Comparison of ENCODE assay signal across 21 cellular contexts in genomic region chr7:50492770-50493519, GRCh38. TPM values are rescaled to one million over a fixed set of nuclear protein-coding genes. Genes with fewer than 3 reads are reported as not detected.
DNase-seq lines count a peak whose midpoint lies in the region; ATAC-seq and TF ChIP-seq lines count a peak whose summit lies in the region.
"Had no signal": no experiment of that assay in that cellular context is flagged by ENCODE, and none has a peak within 500 bp of the region (broad histone marks: within the 10 kb centered on the region; RNA-seq: fewer than 3 reads in every experiment).

No MANE protein-coding gene starts in this region.

- no peak for TF ChIP-seq EP300 in esophagus muscularis mucosa (IDR thresholded peaks at IDR 0.05)

- H3K27me3 Mint-ChIP-seq in MCF 10A (ENCODE audit: insufficient read depth, unreplicated experiment), result no peaks in the 10 kb centered on the region

- CTCF ChIA-PET in mammary epithelial cell (lab: Charles Lee; ENCODE audit: low non-redundant PET), result no interaction called here
- CTCF ChIA-PET in MCF 10A (lab: Yijun Ruan, JAX), result interaction anchor here (1.5 kb wide), 1 partner anchor 25 kb away, joined by 3 read pairs; no protein-coding TSS in a partner anchor

- POLR2A ChIA-PET in MCF 10A (lab: Yijun Ruan, JAX), result no interaction called here

- H3K36me3 ChIP-seq in mammary epithelial cell (ENCODE audit: insufficient read depth, low read length) (no peaks in the 10 kb centered on the region), esophagus muscularis mucosa (no peaks in the 10 kb centered on the region), parathyroid adenoma (ENCODE audit: control insufficient read depth, insufficient read depth, low read length) (no peaks in the 10 kb centered on the region)
- H3K36me3 ChIP-seq: BLaER1 treated with 17β-estradiol and CSF1 and Interleukin-3, amounts not matched to agents 10 nM and 100 nM had no signal

- dilution Hi-C loops in mammary epithelial cell (cut with HindIII; ENCODE audit: low sequenced_read_pairs), result no loop called here

- no peak for TF ChIP-seq POLR2A in esophagus muscularis mucosa (IDR thresholded peaks at IDR 0.05; ENCODE audit: low read depth)

- TF ChIP-seq CTCF in mammary epithelial cell (conservative IDR thresholded peaks at IDR 0.05 in 1 of 2, IDR thresholded peaks at IDR 0.05 in 1 of 2; ENCODE audit: extremely low read depth in 1 of 2, insufficient read depth in 1 of 2, low read depth in 1 of 2, low read length in 2 of 2) (no peak), MCF 10A (IDR thresholded peaks at IDR 0.05; ENCODE audit: unreplicated experiment) (no peak), esophagus muscularis mucosa (IDR thresholded peaks at IDR 0.05) (no peak), parathyroid adenoma (IDR thresholded peaks at IDR 0.05) (no peak)

- no peaks in the 10 kb centered on the region for H4K20me1 ChIP-seq in mammary epithelial cell (ENCODE audit: insufficient read depth, low read length)
- H4K20me1 ChIP-seq: BLaER1 treated with 17β-estradiol and CSF1 and Interleukin-3, amounts not matched to agents 10 nM and 100 nM had no signal

- WGBS in mammary epithelial cell (ENCODE audit: low coverage, missing lambda C conversion rate), result 88% methylated on average over 21 of the region's 30 CpGs
- WGBS in esophagus muscularis mucosa, result 94% methylated on average over 21 of the region's 30 CpGs

- H3K4me2 ChIP-seq in mammary epithelial cell (ENCODE audit: insufficient read depth, low read depth, low read length) (no peak overlapping the region), parathyroid adenoma (ENCODE audit: low read length) (no peak overlapping the region)
- H3K4me2 ChIP-seq: A549; BLaER1 treated with 17β-estradiol and CSF1 and Interleukin-3, amounts not matched to agents 10 nM and 100 nM had no signal

- no peak overlapping the region for H3K4me3 ChIP-seq in mammary epithelial cell (replicated peaks in 1 of 3; ENCODE audit: insufficient read depth in 1 of 3, low read depth in 2 of 3, low read length in 3 of 3)
- no peak overlapping the region for H3K4me3 ChIP-seq in esophagus muscularis mucosa
- H3K4me3 ChIP-seq in parathyroid adenoma (ENCODE audit: low read depth, low read length), result no peak overlapping the region
- H3K4me3 ChIP-seq: A549; BLaER1 treated with 17β-estradiol and CSF1 and Interleukin-3, amounts not matched to agents 10 nM and 100 nM had no signal

- DNase-seq in mammary epithelial cell (peak; percentile 46), MCF 10A (ENCODE audit: unreplicated experiment) (no peak), esophagus muscularis mucosa (ENCODE audit: extremely low spot score) (peak; percentile 80), NCI-H2196 treated with DMSO at 0.1 percent for 48 hours (lab: John Stamatoyannopoulos, UW; ENCODE audit: unreplicated experiment) (no peak), NCI-H146 treated with DMSO at 0.1 percent for 48 hours (lab: John Stamatoyannopoulos, UW; ENCODE audit: unreplicated experiment) (no peak)
- DNase-seq: AML-193; CD4-positive, alpha-beta T cell; DMS53; GOT3; HCEC 1CT; Karpas-422; NCI-H1092 treated with DMSO at 0.1 percent for 48 hours; NCI-H1436; NCI-H187 treated with DMSO at 0.1 percent for 48 hours; NCI-H2171 treated with DMSO at 0.1 percent for 48 hours; NCI-H524; NCI-H748 treated with DMSO at 0.1 percent for 48 hours had no signal

- no peak overlapping the region for H3K27ac Mint-ChIP-seq in MCF 10A (ENCODE audit: low read depth, unreplicated experiment)
- H3K27ac Mint-ChIP-seq: CD4-positive, alpha-beta T cell had no signal

- no peak for ATAC-seq in HG03097 (IDR thresholded peaks at IDR 0.05; ENCODE audit: low FRiP score, unreplicated experiment)
- ATAC-seq: A549 had no signal

- BruUV-seq in mammary epithelial cell (replicated peaks; lab: Mats Ljungman, UMichigan) (no TSS peak), MCF 10A (replicated peaks; lab: Mats Ljungman, UMichigan) (no TSS peak)

- H3K9ac ChIP-seq in mammary epithelial cell (ENCODE audit: insufficient read depth, low read length) (no peak overlapping the region), parathyroid adenoma (no peak overlapping the region)
- H3K9ac ChIP-seq: BLaER1 treated with 17β-estradiol and CSF1 and Interleukin-3, amounts not matched to agents 10 nM and 100 nM had no signal

- H3K4me3 Mint-ChIP-seq in MCF 10A (ENCODE audit: unreplicated experiment), result no peak overlapping the region
- H3K4me3 Mint-ChIP-seq: CD4-positive, alpha-beta T cell had no signal

- peaks cover 9% of the 10 kb centered on the region for H3K4me1 ChIP-seq in mammary epithelial cell (ENCODE audit: insufficient read depth, low read length)
- H3K4me1 ChIP-seq in esophagus muscularis mucosa, result peaks cover 0 to 13% (median 10%) of the 10 kb centered on the region in 4 donors
- H3K4me1 ChIP-seq in parathyroid adenoma, result peaks cover 52% of the 10 kb centered on the region
- H3K4me1 ChIP-seq: A549 had no signal

- H3K4me1 Mint-ChIP-seq in MCF 10A (ENCODE audit: insufficient read depth, unreplicated experiment), result peaks cover 12% of the 10 kb centered on the region

- intact Hi-C loops in mammary epithelial cell (cut with micrococcal nuclease) (no loop called here), MCF 10A (cut with micrococcal nuclease) (no loop called here), esophagus muscularis mucosa (cut with DNase I) (no loop called here)

- peaks cover 5% of the 10 kb centered on the region for H3K36me3 Mint-ChIP-seq in MCF 10A (ENCODE audit: insufficient read depth, unreplicated experiment)

- H3K27ac ChIP-seq in mammary epithelial cell (ENCODE audit: insufficient read depth, low read depth, low read length) (no peak overlapping the region), esophagus muscularis mucosa (replicated peaks in 1 of 4) (no peak overlapping the region), parathyroid adenoma (peak overlapping the region; percentile 82)
- H3K27ac ChIP-seq: A549; BLaER1 treated with 17β-estradiol and CSF1 and Interleukin-3, amounts not matched to agents 10 nM and 100 nM had no signal

- H3K9me3 ChIP-seq in mammary epithelial cell (replicated peaks; ENCODE audit: insufficient read depth, low read length) (no peaks in the 10 kb centered on the region), esophagus muscularis mucosa (no peaks in the 10 kb centered on the region), parathyroid adenoma (ENCODE audit: control insufficient read depth, low read length) (no peaks in the 10 kb centered on the region)

- no peaks in the 10 kb centered on the region for H3K9me3 Mint-ChIP-seq in MCF 10A (ENCODE audit: unreplicated experiment)
- H3K9me3 Mint-ChIP-seq: CD4-positive, alpha-beta T cell had no signal

- in situ Hi-C loops in mammary epithelial cell (cut with MboI; ENCODE audit: low sequenced_read_pairs in 2 of 2), result no loop called here

- H3K27me3 ChIP-seq in mammary epithelial cell (ENCODE audit: insufficient read depth, low read length) (no peaks in the 10 kb centered on the region), esophagus muscularis mucosa (peaks cover 0 to 8% (median 0%) of the 10 kb centered on the region in 4 donors), parathyroid adenoma (ENCODE audit: control insufficient read depth, insufficient read depth, low read length) (no peaks in the 10 kb centered on the region)

- H3K79me2 ChIP-seq in mammary epithelial cell (ENCODE audit: insufficient read depth, low read length), result no peaks in the 10 kb centered on the region
- no peaks in the 10 kb centered on the region for H3K79me2 ChIP-seq in parathyroid adenoma

- H2AFZ ChIP-seq in mammary epithelial cell (ENCODE audit: low read depth, low read length) (no peak overlapping the region), parathyroid adenoma (no peak overlapping the region)

RNA-seq across cellular contexts. Expression of gene FIGNL1, which starts 42.8 kb away (rescaled TPM):
- total RNA-seq in mammary epithelial cell (10 to 100 TPM in 1 of 2 donors, 1 to 10 TPM in 1; 9.0 to 18.3 TPM), MCF 10A (2022) (10.7 and 14.5 TPM in 2 replicates), esophagus muscularis mucosa (1 to 10 TPM; 3.3 to 6.1 (median 4.5) TPM)
- polyA plus RNA-seq in mammary epithelial cell, result 10.4 TPM
- 6.3 TPM for polyA minus RNA-seq in mammary epithelial cell

Comparison
In these comparisons a context has a peak if more than half of its experiments do, and no peak if none do; other contexts are left out.
1. DNase-seq: peak in mammary epithelial cell (single experiment) and esophagus muscularis mucosa (single experiment); none in MCF 10A (single experiment), NCI-H2196 treated with DMSO at 0.1 percent for 48 hours (single experiment) and NCI-H146 treated with DMSO at 0.1 percent for 48 hours (single experiment).